18 cellular contexts compared by ENCODE assay signal in genomic region chrX:17465201-17465600, GRCh38.
A peak's percentile ranks its signal among the peaks of the same experiment; 100 is the strongest.
DNase-seq lines count a peak whose midpoint lies in the region; ATAC-seq and TF ChIP-seq lines count a peak whose summit lies in the region.
"Had no signal": no experiment of that assay in that cellular context is flagged by ENCODE, and none has a peak within 500 bp of the region (broad histone marks: within the 10 kb centered on the region; RNA-seq: fewer than 3 reads in every experiment).

No MANE protein-coding gene starts in this region.

- no peak overlapping the region for H3K4me3 ChIP-seq in AG10803 (ENCODE audit: low read length)
- H3K4me3 ChIP-seq: BLaER1 treated with 17β-estradiol and CSF1 and Interleukin-3, amounts not matched to agents 10 nM and 100 nM had no signal

- ATAC-seq in GM21526 (IDR thresholded peaks at IDR 0.05; ENCODE audit: low FRiP score, unreplicated experiment), result no peak
- ATAC-seq: CD8-positive, alpha-beta T cell had no signal

- DNase-seq in AG10803 (ENCODE audit: low read depth) (peak; percentile 51), GM03348 (ENCODE audit: low spot score) (peak; percentile 7), RPMI7951 (ENCODE audit: low read depth) (peak; percentile 83), foreskin melanocyte (peak; percentile 53), COLO668 (lab: John Stamatoyannopoulos, UW; ENCODE audit: unreplicated experiment) (no peak), hippocampal formation (lab: John Stamatoyannopoulos, UW) (no peak)
- no peak for DNase-seq in stimulated activated CD4-positive, alpha-beta T cell treated with anti-CD3 and anti-CD28 coated beads, Interleukin-4, amount 100 ng/mL, for 24 hours
- DNase-seq: ACHN; CD8-positive, alpha-beta T cell; COR-L47; DMS 273 treated with DMSO at 0.1 percent for 48 hours; DMS53; DND-41; GDM1; H9; KG1 had no signal

- no peak for TF ChIP-seq CTCF in AG10803 (conservative IDR thresholded peaks at IDR 0.05; ENCODE audit: low read length)

Comparison
In these comparisons a context has a peak if more than half of its experiments do, and no peak if none do; other contexts are left out.
1. DNase-seq: peak in AG10803 (single experiment), GM03348 (single experiment), RPMI7951 (single experiment) and foreskin melanocyte (single experiment); none in stimulated activated CD4-positive, alpha-beta T cell treated with anti-CD3 and anti-CD28 coated beads, Interleukin-4, amount 100 ng/mL, for 24 hours (single experiment), COLO668 (single experiment) and hippocampal formation (0 of 2).